Comparison of ENCODE assay signal across 9 cellular contexts in genomic region chr6:11700118-11700718, GRCh38.
DNase-seq lines count a peak whose midpoint lies in the region; ATAC-seq, FAIRE-seq and TF ChIP-seq lines count a peak whose summit lies in the region.
"Had no signal": no experiment of that assay in that cellular context is flagged by ENCODE, and none has a peak within 500 bp of the region (broad histone marks: within the 10 kb centered on the region; RNA-seq: fewer than 3 reads in every experiment).

No MANE protein-coding gene starts in this region.

- H3K36me3 Mint-ChIP-seq in activated T-helper 1 cell treated with anti-CD3 and anti-CD28 coated beads, Interleukin-12 subunit alpha, Interleukin-12 subunit beta, Interleukin-2, Interleukin-4 antibody, amounts not matched to agents 30 ng/mL and 10 ng/mL and 1 ng/mL, durations not matched to agents 14 hours and 24 hours and 36 hours (ENCODE audit: low read depth) = no peaks in the 10 kb centered on the region

- peaks cover 26% of the 10 kb centered on the region for H3K4me1 Mint-ChIP-seq in activated T-helper 1 cell treated with anti-CD3 and anti-CD28 coated beads, Interleukin-12 subunit alpha, Interleukin-12 subunit beta, Interleukin-2, Interleukin-4 antibody, amounts not matched to agents 30 ng/mL and 10 ng/mL and 1 ng/mL, durations not matched to agents 14 hours and 24 hours and 36 hours (ENCODE audit: low read depth)

- DNase-seq in NCI-H146 treated with DMSO at 0.1 percent for 48 hours (lab: John Stamatoyannopoulos, UW; ENCODE audit: unreplicated experiment) (peak; percentile 4), OCI-M2 (lab: John Stamatoyannopoulos, UW; ENCODE audit: unreplicated experiment) (no peak), GOT3 (lab: John Stamatoyannopoulos, UW) (no peak), germinal center (ENCODE audit: low spot score) (no peak)
- DNase-seq in activated T-helper 1 cell treated with anti-CD3 and anti-CD28 coated beads, Interleukin-12 subunit alpha, Interleukin-12 subunit beta, Interleukin-2, Interleukin-4 antibody, amounts not matched to agents 30 ng/mL and 10 ng/mL and 1 ng/mL, durations not matched to agents 14 hours and 24 hours and 36 hours (ENCODE audit: low spot score) = no peak

- no peaks in the 10 kb centered on the region for H3K27me3 Mint-ChIP-seq in activated T-helper 1 cell treated with anti-CD3 and anti-CD28 coated beads, Interleukin-12 subunit alpha, Interleukin-12 subunit beta, Interleukin-2, Interleukin-4 antibody, amounts not matched to agents 30 ng/mL and 10 ng/mL and 1 ng/mL, durations not matched to agents 14 hours and 24 hours and 36 hours (ENCODE audit: insufficient read depth)

- peak; percentile 89 for FAIRE-seq in islet of Langerhans (lab: Jason Lieb, UNC)

- no peak for ATAC-seq in HG02840 (IDR thresholded peaks at IDR 0.05; ENCODE audit: low FRiP score, unreplicated experiment)

- no peaks in the 10 kb centered on the region for H3K9me3 Mint-ChIP-seq in activated T-helper 1 cell treated with anti-CD3 and anti-CD28 coated beads, Interleukin-12 subunit alpha, Interleukin-12 subunit beta, Interleukin-2, Interleukin-4 antibody, amounts not matched to agents 30 ng/mL and 10 ng/mL and 1 ng/mL, durations not matched to agents 14 hours and 24 hours and 36 hours
- H3K9me3 Mint-ChIP-seq: T-helper 1 cell treated with Interleukin-12 subunit alpha and Interleukin-12 subunit beta and Interleukin-4 antibody, amounts not matched to agents 30 μg/mL and 1 μg/mL, for 36 hours had no signal

- intact Hi-C loops in activated T-helper 1 cell treated with anti-CD3 and anti-CD28 coated beads, Interleukin-12 subunit alpha, Interleukin-12 subunit beta, Interleukin-2, Interleukin-4 antibody, amounts not matched to agents 30 ng/mL and 10 ng/mL and 1 ng/mL, durations not matched to agents 14 hours and 24 hours and 36 hours (cut with micrococcal nuclease) = loop anchor here (1.0 to 2.0 kb wide), 4 partner anchors 11 to 589 kb away; no protein-coding TSS in a partner anchor

- peak overlapping the region; percentile 37 for H3K27ac Mint-ChIP-seq in activated T-helper 1 cell treated with anti-CD3 and anti-CD28 coated beads, Interleukin-12 subunit alpha, Interleukin-12 subunit beta, Interleukin-2, Interleukin-4 antibody, amounts not matched to agents 30 ng/mL and 10 ng/mL and 1 ng/mL, durations not matched to agents 14 hours and 24 hours and 36 hours
- H3K27ac Mint-ChIP-seq: T-helper 1 cell treated with Interleukin-12 subunit alpha and Interleukin-12 subunit beta and Interleukin-4 antibody, amounts not matched to agents 30 μg/mL and 1 μg/mL, for 36 hours had no signal

- peak; percentile 35; the same call in 2 of the 3 replicates for TF ChIP-seq CTCF in GM12872 (IDR thresholded peaks at IDR 0.05; ENCODE audit: insufficient read depth, low read depth, low read length)

- no peak overlapping the region for H3K4me3 Mint-ChIP-seq in activated T-helper 1 cell treated with anti-CD3 and anti-CD28 coated beads, Interleukin-12 subunit alpha, Interleukin-12 subunit beta, Interleukin-2, Interleukin-4 antibody, amounts not matched to agents 30 ng/mL and 10 ng/mL and 1 ng/mL, durations not matched to agents 14 hours and 24 hours and 36 hours
- H3K4me3 Mint-ChIP-seq: T-helper 1 cell treated with Interleukin-12 subunit alpha and Interleukin-12 subunit beta and Interleukin-4 antibody, amounts not matched to agents 30 μg/mL and 1 μg/mL, for 36 hours had no signal
